8 cellular contexts compared by ENCODE assay signal in genomic region chr22:23716811-23717801, GRCh38. TPM values are rescaled to one million over a fixed set of nuclear protein-coding genes. Genes with fewer than 3 reads are reported as not detected.
DNase-seq lines count a peak whose midpoint lies in the region; ATAC-seq, FAIRE-seq and TF ChIP-seq lines count a peak whose summit lies in the region.

No MANE protein-coding gene starts in this region.

- WGBS in right cardiac atrium = 5% methylated on average over 84 of the region's 84 CpGs
- WGBS in psoas muscle, 3 donors = 5 to 6% (median 5%) methylated on average over 79 to 84 of the region's 84 CpGs

- FAIRE-seq in urothelium cell line (lab: Jason Lieb, UNC) = peak; percentile 100

- H3K4me3 ChIP-seq in ascending aorta (peak overlapping the region; percentile 62 to 83), right cardiac atrium (ENCODE audit: low read length) (peak overlapping the region; percentile 87), psoas muscle (peak overlapping the region; percentile 98)

- H3K4me1 Mint-ChIP-seq in HFFc6 (ENCODE audit: low read depth) = 0 out of 2 replicates have a peak, but pooled peaks cover 4% of the 10 kb centered on the region
- H3K4me1 Mint-ChIP-seq in T-helper 2 cell treated with Interferon-gamma antibody and Interleukin-4, amounts not matched to agents 5 μg/mL and 100 μg/mL, for 36 hours (ENCODE audit: low read depth) = peaks cover 14% of the 10 kb centered on the region

- peak overlapping the region; percentile 42 to 63 for H3K27ac ChIP-seq in ascending aorta
- peak overlapping the region; percentile 1 for H3K27ac ChIP-seq in right cardiac atrium (ENCODE audit: low read length)
- H3K27ac ChIP-seq in psoas muscle = peak overlapping the region; percentile 85

- H3K4me1 ChIP-seq in ES-I3 (ENCODE audit: insufficient read depth, low read length) = no peaks in the 10 kb centered on the region
- H3K4me1 ChIP-seq in ascending aorta = peaks cover 0 to 16% of the 10 kb centered on the region in 2 donors
- H3K4me1 ChIP-seq in right cardiac atrium (ENCODE audit: control insufficient read depth, insufficient read depth, low read length) = peaks cover 7% of the 10 kb centered on the region
- peaks cover 3% of the 10 kb centered on the region for H3K4me1 ChIP-seq in psoas muscle

- peak overlapping the region; percentile 81 for H3K27ac Mint-ChIP-seq in HFFc6
- peak overlapping the region; percentile 81 for H3K27ac Mint-ChIP-seq in T-helper 2 cell treated with Interferon-gamma antibody and Interleukin-4, amounts not matched to agents 5 μg/mL and 100 μg/mL, for 36 hours

- H3K9ac ChIP-seq in ES-I3 (ENCODE audit: low read depth, low read length) = peak overlapping the region; percentile 87

- intact Hi-C loops in ascending aorta (cut with DNase I) = loop anchor here (2.0 to 5.0 kb wide), 2 partner anchors 34 to 120 kb away; partner anchors contain the start of genes DERL3 and ZNF70
- intact Hi-C loops in right cardiac atrium (cut with DNase I) = no loop called here
- intact Hi-C loops in psoas muscle (cut with DNase I) = loop anchor here in 1 of 2 donors (5.0 kb wide), 1 partner anchor 35 kb away; no protein-coding TSS in a partner anchor

- DNase-seq in HFFc6 (peak; percentile 60), NCI-H1694 (lab: John Stamatoyannopoulos, UW) (peak; percentile 64), ascending aorta (ENCODE audit: low spot score in 2 of 2) (peak; percentile 38 to 89), right cardiac atrium (peak; percentile 87 to 95 (median 94)), psoas muscle (peak; percentile 87 to 90), urothelium cell line (ENCODE audit: low spot score) (peak; percentile 98)
- DNase-seq in T-helper 2 cell treated with Interferon-gamma antibody and Interleukin-4, amounts not matched to agents 5 μg/mL and 100 μg/mL, for 36 hours (ENCODE audit: low spot score) = peak; percentile 80

- ATAC-seq in right cardiac atrium = peak; percentile 95 to 96
- peak; percentile 92 to 97 (median 94) for ATAC-seq in psoas muscle

- no peaks in the 10 kb centered on the region for H3K9me3 ChIP-seq in ES-I3 (ENCODE audit: control insufficient read depth, insufficient read depth, low read length)
- H3K9me3 ChIP-seq in ascending aorta = no peaks in the 10 kb centered on the region
- H3K9me3 ChIP-seq in right cardiac atrium (ENCODE audit: control insufficient read depth, low read length) = no peaks in the 10 kb centered on the region
- no peaks in the 10 kb centered on the region for H3K9me3 ChIP-seq in psoas muscle

- peak overlapping the region; percentile 83 for H3K4me3 Mint-ChIP-seq in HFFc6
- peak overlapping the region; percentile 75 for H3K4me3 Mint-ChIP-seq in T-helper 2 cell treated with Interferon-gamma antibody and Interleukin-4, amounts not matched to agents 5 μg/mL and 100 μg/mL, for 36 hours

- H3K36me3 ChIP-seq in ES-I3 (ENCODE audit: insufficient read depth, low read length) (no peaks in the 10 kb centered on the region; the same call in 1 of the 2 replicates), ascending aorta (peaks cover 16 to 19% of the 10 kb centered on the region in 2 donors), psoas muscle (ENCODE audit: insufficient read depth in 1 of 2, low read depth in 1 of 2) (peaks cover 0 to 27% of the 10 kb centered on the region in 2 donors)

- H3K36me3 Mint-ChIP-seq in HFFc6 (ENCODE audit: low read depth) = peaks cover 7% of the 10 kb centered on the region
- peaks cover 19% of the 10 kb centered on the region for H3K36me3 Mint-ChIP-seq in T-helper 2 cell treated with Interferon-gamma antibody and Interleukin-4, amounts not matched to agents 5 μg/mL and 100 μg/mL, for 36 hours (ENCODE audit: low read depth)

- H3K27me3 Mint-ChIP-seq in HFFc6 (ENCODE audit: insufficient read depth) = peaks cover 2% of the 10 kb centered on the region; the same call in 1 of the 2 replicates
- no peaks in the 10 kb centered on the region for H3K27me3 Mint-ChIP-seq in T-helper 2 cell treated with Interferon-gamma antibody and Interleukin-4, amounts not matched to agents 5 μg/mL and 100 μg/mL, for 36 hours (ENCODE audit: low read depth)

- no peak for TF ChIP-seq CTCF in HFFc6 (IDR thresholded peaks at IDR 0.05)
- TF ChIP-seq CTCF in ascending aorta (IDR thresholded peaks at IDR 0.05) = no peak
- no peak for TF ChIP-seq CTCF in psoas muscle (IDR thresholded peaks at IDR 0.05)

- H3K9me3 Mint-ChIP-seq in HFFc6 = no peaks in the 10 kb centered on the region
- H3K9me3 Mint-ChIP-seq in T-helper 2 cell treated with Interferon-gamma antibody and Interleukin-4, amounts not matched to agents 5 μg/mL and 100 μg/mL, for 36 hours = no peaks in the 10 kb centered on the region

- H3K27me3 ChIP-seq in ascending aorta (no peaks in the 10 kb centered on the region), right cardiac atrium (ENCODE audit: control insufficient read depth, insufficient read depth) (no peaks in the 10 kb centered on the region), psoas muscle (ENCODE audit: insufficient read depth in 3 of 3, low read length in 2 of 3) (no peaks in the 10 kb centered on the region)

RNA-seq across cellular contexts. Expression of gene RGL4, which starts 26.3 kb away (rescaled TPM):
- not detected for total RNA-seq in HFFc6 (2021; fragmentation: NEBNext Ultra II Directional; extraction: Animal tissue kit (Norgen Biotek cat#: 25700))
- total RNA-seq in ascending aorta = not detected
- not detected for total RNA-seq in right cardiac atrium
- polyA plus RNA-seq in right cardiac atrium = 0.45 TPM
- total RNA-seq in psoas muscle = under 1 TPM in 1 of 4 donors, not detected in 3; 0.40 TPM
- under 1 TPM; 0.04 to 0.26 (median 0.10) TPM for polyA plus RNA-seq in psoas muscle

RNA-seq across cellular contexts. Expression of gene ZNF70, which starts 33.8 kb away (rescaled TPM):
- 1 to 10 TPM; 6.0 to 7.0 (median 6.4) TPM for total RNA-seq in HFFc6 (2021; fragmentation: NEBNext Ultra II Directional; extraction: Animal tissue kit (Norgen Biotek cat#: 25700))
- total RNA-seq in ascending aorta (5.2 TPM), right cardiac atrium (1 to 10 TPM; 5.6 to 6.3 (median 6.1) TPM), psoas muscle (10 to 100 TPM in 1 of 4 donors, 1 to 10 TPM in 3; 2.1 to 12.9 (median 4.0) TPM)
- polyA plus RNA-seq in right cardiac atrium (1.9 TPM), psoas muscle (1 to 10 TPM; 1.2 to 3.8 (median 1.8) TPM)

RNA-seq across cellular contexts. Expression of gene VPREB3, which starts 37.1 kb away (rescaled TPM):
- total RNA-seq in HFFc6 (2021; fragmentation: NEBNext Ultra II Directional; extraction: Animal tissue kit (Norgen Biotek cat#: 25700)) = under 1 TPM in 2 of 6 experiments, not detected in 4; 0.33 to 0.57 TPM
- total RNA-seq in ascending aorta (not detected), right cardiac atrium (under 1 TPM in 2 of 4 donors, not detected in 2; 0.40 to 0.41 TPM), psoas muscle (1 to 10 TPM in 2 of 4 donors, under 1 TPM in 2; 0.79 to 3.2 (median 0.99) TPM)
- polyA plus RNA-seq in right cardiac atrium (0.61 TPM), psoas muscle (under 1 TPM; 0.61 to 0.89 (median 0.82) TPM)

RNA-seq across cellular contexts. Expression of gene C22orf15, which starts 45.7 kb away (rescaled TPM):
- total RNA-seq in HFFc6 (2021; fragmentation: NEBNext Ultra II Directional; extraction: Animal tissue kit (Norgen Biotek cat#: 25700)) = 1 to 10 TPM in 3 of 6 experiments, under 1 TPM in 3; 0.48 to 4.0 (median 1.1) TPM
- total RNA-seq in ascending aorta (not detected), right cardiac atrium (under 1 TPM in 1 of 4 donors, not detected in 3; 0.21 TPM), psoas muscle (under 1 TPM in 1 of 4 donors, not detected in 3; 0.34 TPM)
- polyA plus RNA-seq in right cardiac atrium (not detected), psoas muscle (under 1 TPM in 1 of 3 donors, not detected in 2; 0.04 TPM)

RNA-seq across cellular contexts. Expression of gene CHCHD10, which starts 50.7 kb away (rescaled TPM):
- total RNA-seq in HFFc6 (2021; fragmentation: NEBNext Ultra II Directional; extraction: Animal tissue kit (Norgen Biotek cat#: 25700)) = 100 to 1,000 TPM in 4 of 6 experiments, 10 to 100 TPM in 2; 89.3 to 117 (median 106) TPM
- 2.0 TPM for total RNA-seq in ascending aorta
- total RNA-seq in right cardiac atrium = 1,000 to 10,000 TPM in 3 of 4 donors, 100 to 1,000 TPM in 1; 993 to 1,434 (median 1,175) TPM
- 1,153 TPM for polyA plus RNA-seq in right cardiac atrium
- total RNA-seq in psoas muscle = 1,000 to 10,000 TPM in 1 of 4 donors, 100 to 1,000 TPM in 3; 659 to 1,066 (median 865) TPM
- 100 to 1,000 TPM; 460 to 861 (median 645) TPM for polyA plus RNA-seq in psoas muscle

Comparison
In these comparisons a context has a peak if more than half of its experiments do, and no peak if none do; other contexts are left out.
1. Peak in every context shown above with its lines: DNase-seq, ATAC-seq, H3K4me3 ChIP-seq and H3K27ac ChIP-seq.
2. H3K27ac ChIP-seq: peak in every context shown above with its lines; median percentile 85 in psoas muscle; 52 in ascending aorta; 1 in right cardiac atrium.